In the genomic region with DNA sequence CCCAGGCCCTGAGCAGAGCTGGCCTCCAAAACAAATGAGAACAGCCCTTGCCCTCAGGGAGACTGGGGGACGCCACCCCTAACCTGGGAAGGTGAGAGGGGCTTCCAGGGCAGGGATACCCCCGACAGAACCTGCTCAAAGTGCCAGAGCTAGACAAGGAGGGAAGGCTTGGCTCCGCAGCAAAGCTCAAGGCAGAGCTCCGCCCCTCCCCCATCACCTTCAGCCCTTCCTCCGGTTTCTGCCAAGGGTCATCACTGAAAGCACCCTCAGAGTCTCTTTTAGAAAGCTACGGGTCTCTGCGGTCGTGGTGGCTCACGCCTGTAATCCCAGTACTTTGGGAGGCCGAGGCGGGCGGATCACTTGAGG, we compare ENCODE assay signal across 1 cellular context.
TF ChIP-seq lines count a peak whose summit lies in the region.

No MANE protein-coding gene starts in this region.

TF ChIP-seq in GM12878, 131 proteins besides CTCF, POLR2A, EP300 and RAD21 (continued from another document):
- TF ChIP-seq REST (IDR thresholded peaks at IDR 0.05; ENCODE audit: low read depth, low read length), result no peak
- no peak for TF ChIP-seq HDAC6 (IDR thresholded peaks at IDR 0.05; ENCODE audit: unreplicated experiment)
- no peak for TF ChIP-seq SMAD1 (IDR thresholded peaks at IDR 0.05; ENCODE audit: low read depth, partially characterized antibody)
- TF ChIP-seq FOXK2 (IDR thresholded peaks at IDR 0.05), result no peak
- peak; percentile 40; the same call in 1 of the 2 replicates for TF ChIP-seq RUNX3 (IDR thresholded peaks at IDR 0.05; ENCODE audit: low read length)
- TF ChIP-seq BCL11A (IDR thresholded peaks at IDR 0.05; ENCODE audit: low read depth, low read length), result no peak
- peak; percentile 59; the same call in 1 of the 2 replicates for TF ChIP-seq LARP7 (IDR thresholded peaks at IDR 0.05)
- TF ChIP-seq, protein P1, sequence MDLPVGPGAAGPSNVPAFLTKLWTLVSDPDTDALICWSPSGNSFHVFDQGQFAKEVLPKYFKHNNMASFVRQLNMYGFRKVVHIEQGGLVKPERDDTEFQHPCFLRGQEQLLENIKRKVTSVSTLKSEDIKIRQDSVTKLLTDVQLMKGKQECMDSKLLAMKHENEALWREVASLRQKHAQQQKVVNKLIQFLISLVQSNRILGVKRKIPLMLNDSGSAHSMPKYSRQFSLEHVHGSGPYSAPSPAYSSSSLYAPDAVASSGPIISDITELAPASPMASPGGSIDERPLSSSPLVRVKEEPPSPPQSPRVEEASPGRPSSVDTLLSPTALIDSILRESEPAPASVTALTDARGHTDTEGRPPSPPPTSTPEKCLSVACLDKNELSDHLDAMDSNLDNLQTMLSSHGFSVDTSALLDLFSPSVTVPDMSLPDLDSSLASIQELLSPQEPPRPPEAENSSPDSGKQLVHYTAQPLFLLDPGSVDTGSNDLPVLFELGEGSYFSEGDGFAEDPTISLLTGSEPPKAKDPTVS (IDR thresholded peaks at IDR 0.05; ENCODE audit: low read depth, low read length), result no peak
- TF ChIP-seq NFIC (IDR thresholded peaks at IDR 0.05; ENCODE audit: low read depth, low read length), result no peak
TF ChIP-seq in GM12878: peak in this region for 2.
